10 cellular contexts compared by ENCODE assay signal in the genomic region with DNA sequence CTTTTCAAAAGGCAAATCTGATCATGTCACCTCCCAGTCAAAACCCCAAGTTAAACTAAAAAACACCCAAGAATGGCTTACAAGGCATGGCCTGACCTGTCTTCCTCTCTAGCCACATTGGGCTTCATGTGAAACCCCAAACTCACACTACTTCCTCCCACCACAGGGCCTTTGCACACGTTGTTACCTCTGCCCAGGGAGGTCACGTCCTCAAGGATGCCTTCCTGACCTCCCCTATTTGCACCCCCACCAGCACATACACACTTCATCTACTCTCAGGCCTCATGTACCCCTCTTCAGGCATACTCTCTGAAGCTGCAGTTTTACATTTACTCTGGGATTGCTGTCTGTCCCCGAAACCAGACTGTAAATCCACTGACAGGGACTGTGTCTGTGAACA. TPM values are rescaled to one million over a fixed set of nuclear protein-coding genes. Genes with fewer than 3 reads are reported as not detected.
DNase-seq lines count a peak whose midpoint lies in the region; ATAC-seq, FAIRE-seq and TF ChIP-seq lines count a peak whose summit lies in the region.
"Had no signal": no experiment of that assay in that cellular context is flagged by ENCODE, and none has a peak within 500 bp of the region (broad histone marks: within the 10 kb centered on the region; RNA-seq: fewer than 3 reads in every experiment).

No MANE protein-coding gene starts in this region.

- WGBS in HepG2 (ENCODE audit: low lambda C conversion rate): 94% methylated on average over 3 of the region's 3 CpGs
- WGBS in upper lobe of left lung, 2 donors: 73 to 79% methylated on average over 3 of the region's 3 CpGs

- H3K9me3 ChIP-seq in breast epithelium: no peaks in the 10 kb centered on the region
- H3K9me3 ChIP-seq in HepG2 (ENCODE audit: low read length): no peaks in the 10 kb centered on the region
- no peaks in the 10 kb centered on the region for H3K9me3 ChIP-seq in upper lobe of left lung

- POLR2A ChIA-PET in MCF 10A (lab: Yijun Ruan, JAX): interaction anchor here (1.2 to 2.2 kb wide), 4 partner anchors 15 to 91 kb away, joined by 3 to 7 read pairs (median 5); no protein-coding TSS in a partner anchor
- POLR2A ChIA-PET in activated CD8-positive, alpha-beta T cell treated with anti-CD3 and anti-CD28 coated beads, Interleukin-2, amount 10 ng/mL, durations not matched to agents 7 days and 5 days (lab: Charles Lee): interaction anchor here (1.1 to 3.1 kb wide), 5 partner anchors 10 to 56 kb away, joined by 3 to 24 read pairs (median 6); no protein-coding TSS in a partner anchor
- POLR2A ChIA-PET in HepG2 (lab: Yijun Ruan, JAX): no interaction called here

- TF ChIP-seq EP300 in HepG2 (IDR thresholded peaks at IDR 0.05; ENCODE audit: low read depth in 2 of 2, low read length in 2 of 2) (no peak), HepG2 (CRISPR knock-in tag; IDR thresholded peaks at IDR 0.05; ENCODE audit: borderline replicate concordance) (no peak), upper lobe of left lung (IDR thresholded peaks at IDR 0.05) (no peak)

- in situ Hi-C loops in HepG2 (cut with HindIII; ENCODE audit: extremely low pct_ligation_motif_present, low pct_unique_long_range_greater_than_20kb): no loop called here

- H3K27ac ChIP-seq in breast epithelium (no peak overlapping the region), HepG2 (ENCODE audit: extremely low read length, insufficient read depth, low read length) (no peak overlapping the region), upper lobe of left lung (peak overlapping the region; percentile 45 to 100 (median 72))

- H3K36me3 ChIP-seq in breast epithelium (no peaks in the 10 kb centered on the region), HepG2 (replicated peaks in 1 of 2; ENCODE audit: control insufficient read depth in 1 of 2, insufficient read depth in 2 of 2, low read length in 2 of 2) (peaks cover 5 to 11% of the 10 kb centered on the region in 2 experiments; a peak in 4 of 5 replicates), upper lobe of left lung (peaks cover 6 to 23% (median 9%) of the 10 kb centered on the region in 4 donors)

- H3K4me1 Mint-ChIP-seq in MCF 10A (ENCODE audit: insufficient read depth, unreplicated experiment): peaks cover 49% of the 10 kb centered on the region
- H3K4me1 Mint-ChIP-seq in activated CD8-positive, alpha-beta T cell treated with anti-CD3 and anti-CD28 coated beads, Interleukin-2, amount 10 ng/mL, durations not matched to agents 7 days and 5 days (ENCODE audit: low read depth): peaks cover 84% of the 10 kb centered on the region

- no peak for FAIRE-seq in HepG2 (lab: Jason Lieb, UNC)

- H3K36me3 Mint-ChIP-seq in MCF 10A (ENCODE audit: insufficient read depth, unreplicated experiment): peaks cover 69% of the 10 kb centered on the region
- H3K36me3 Mint-ChIP-seq in activated CD8-positive, alpha-beta T cell treated with anti-CD3 and anti-CD28 coated beads, Interleukin-2, amount 10 ng/mL, durations not matched to agents 7 days and 5 days (ENCODE audit: low read depth): peaks cover 91% of the 10 kb centered on the region

- H3K4me2 ChIP-seq in HepG2 (ENCODE audit: low read depth, low read length): no peak overlapping the region

- H3K4me3 Mint-ChIP-seq in MCF 10A (ENCODE audit: unreplicated experiment): no peak overlapping the region
- peak overlapping the region; percentile 27 for H3K4me3 Mint-ChIP-seq in activated CD8-positive, alpha-beta T cell treated with anti-CD3 and anti-CD28 coated beads, Interleukin-2, amount 10 ng/mL, durations not matched to agents 7 days and 5 days

- peaks cover 25% of the 10 kb centered on the region; the same call in 1 of the 2 replicates for H4K20me1 ChIP-seq in HepG2 (ENCODE audit: insufficient read depth, low read length)

- H3K9me3 Mint-ChIP-seq in MCF 10A (ENCODE audit: unreplicated experiment): no peaks in the 10 kb centered on the region
- H3K9me3 Mint-ChIP-seq in activated CD8-positive, alpha-beta T cell treated with anti-CD3 and anti-CD28 coated beads, Interleukin-2, amount 10 ng/mL, durations not matched to agents 7 days and 5 days (ENCODE audit: insufficient read depth): no peaks in the 10 kb centered on the region

- no TSS peak for BruUV-seq in MCF 10A (replicated peaks; lab: Mats Ljungman, UMichigan)
- no TSS peak for BruUV-seq in HepG2 (replicated peaks; lab: Mats Ljungman, UMichigan)

- H3K27me3 ChIP-seq in breast epithelium (no peaks in the 10 kb centered on the region), HepG2 (ENCODE audit: control insufficient read depth in 1 of 2, insufficient read depth in 2 of 2, low read length in 2 of 2) (no peaks in the 10 kb centered on the region), upper lobe of left lung (no peaks in the 10 kb centered on the region)

- no peak overlapping the region for H3K9ac ChIP-seq in HepG2 (ENCODE audit: insufficient read depth, low read depth, low read length)

- peak; percentile 18 for ATAC-seq in activated CD8-positive, alpha-beta T cell treated with anti-CD3 and anti-CD28 coated beads, Interleukin-2, amount 10 ng/mL, durations not matched to agents 7 days and 5 days
- ATAC-seq in HepG2: no peak
- ATAC-seq in upper lobe of left lung (ENCODE audit: low FRiP score in 2 of 2): no peak
- no peak for ATAC-seq in HG02884 (IDR thresholded peaks at IDR 0.05; ENCODE audit: unreplicated experiment)

- no peak for TF ChIP-seq POLR2A in breast epithelium (IDR thresholded peaks at IDR 0.05)
- TF ChIP-seq POLR2A in HepG2 (IDR thresholded peaks at IDR 0.05; ENCODE audit: insufficient read depth in 1 of 2, low read depth in 2 of 2, low read length in 2 of 2): no peak
- TF ChIP-seq POLR2A in upper lobe of left lung (IDR thresholded peaks at IDR 0.05): no peak

- no peak for DNase-seq in MCF 10A (ENCODE audit: unreplicated experiment)
- DNase-seq in breast epithelium (ENCODE audit: low spot score in 2 of 2): no peak
- DNase-seq in activated CD8-positive, alpha-beta T cell treated with anti-CD3 and anti-CD28 coated beads, Interleukin-2, amount 10 ng/mL, durations not matched to agents 7 days and 5 days: peak; percentile 53
- DNase-seq in HepG2 (ENCODE audit: low spot score): no peak
- peak in 1 of 2 donors; percentile 16 for DNase-seq in upper lobe of left lung
- DNase-seq in effector CD4-positive, alpha-beta T cell: no peak
- no peak for DNase-seq in activated CD4-positive, alpha-beta T cell treated with anti-CD3 and anti-CD28 coated beads for 1 hour
- DNase-seq: NCI-H69; stimulated activated naive CD4-positive, alpha-beta T cell treated with Interleukin-2 at 50 U/mL for 16 hours had no signal

- TF ChIP-seq RAD21 in HepG2 (CRISPR knock-in tag; IDR thresholded peaks at IDR 0.05): no peak

- peak overlapping the region; percentile 63 for H3K27ac Mint-ChIP-seq in MCF 10A (ENCODE audit: low read depth, unreplicated experiment)
- H3K27ac Mint-ChIP-seq in activated CD8-positive, alpha-beta T cell treated with anti-CD3 and anti-CD28 coated beads, Interleukin-2, amount 10 ng/mL, durations not matched to agents 7 days and 5 days: peak overlapping the region; percentile 70

- H3K27me3 Mint-ChIP-seq in MCF 10A (ENCODE audit: insufficient read depth, unreplicated experiment): no peaks in the 10 kb centered on the region
- H3K27me3 Mint-ChIP-seq in activated CD8-positive, alpha-beta T cell treated with anti-CD3 and anti-CD28 coated beads, Interleukin-2, amount 10 ng/mL, durations not matched to agents 7 days and 5 days (ENCODE audit: low read depth): no peaks in the 10 kb centered on the region

- intact Hi-C loops in MCF 10A (cut with micrococcal nuclease): no loop called here
- intact Hi-C loops in breast epithelium (cut with DNase I; ENCODE audit: low total_unique reads): no loop called here
- intact Hi-C loops in HepG2 (cut with micrococcal nuclease; ENCODE audit: unreplicated experiment): no loop called here

- TF ChIP-seq CTCF in MCF 10A (IDR thresholded peaks at IDR 0.05; ENCODE audit: unreplicated experiment) (no peak), breast epithelium (IDR thresholded peaks at IDR 0.05) (no peak), HepG2 (CRISPR knock-in tag; IDR thresholded peaks at IDR 0.05) (no peak), upper lobe of left lung (IDR thresholded peaks at IDR 0.05) (no peak)

- H3K4me3 ChIP-seq in breast epithelium: no peak overlapping the region
- no peak overlapping the region for H3K4me3 ChIP-seq in HepG2 (replicated peaks in 1 of 3; ENCODE audit: insufficient read depth in 1 of 3, low read depth in 2 of 3, low read length in 3 of 3)
- peak overlapping the region in 2 of 4 donors; percentile 90 to 95 for H3K4me3 ChIP-seq in upper lobe of left lung

- H3K4me1 ChIP-seq in breast epithelium (no peaks in the 10 kb centered on the region), HepG2 (ENCODE audit: insufficient read depth, low read length) (peaks cover 88% of the 10 kb centered on the region), upper lobe of left lung (peaks cover 51 to 88% (median 71%) of the 10 kb centered on the region in 4 donors)

- H3K79me2 ChIP-seq in HepG2 (ENCODE audit: insufficient read depth, low read length): peaks cover 72% of the 10 kb centered on the region

- CTCF ChIA-PET in MCF 10A (lab: Yijun Ruan, JAX) (interaction anchor here (1.1 to 1.8 kb wide), 2 partner anchors 20 to 159 kb away, joined by 4 to 5 read pairs; no protein-coding TSS in a partner anchor), HepG2 (lab: Yijun Ruan, JAX; ENCODE audit: low intra/inter-chr PET ratio, low total read pairs) (no interaction called here)
- CTCF ChIA-PET in activated CD8-positive, alpha-beta T cell treated with anti-CD3 and anti-CD28 coated beads, Interleukin-2, amount 10 ng/mL, durations not matched to agents 7 days and 5 days (lab: Charles Lee): interaction anchor here (1.1 to 3.7 kb wide), 7 partner anchors 9 to 56 kb away, joined by 4 to 11 read pairs (median 7); no protein-coding TSS in a partner anchor

- H2AFZ ChIP-seq in HepG2 (ENCODE audit: low read length): no peak overlapping the region

RNA-seq across cellular contexts. Expression of a gene that starts 6.1 kb away (rescaled TPM):
- total RNA-seq in MCF 10A (2022) (243 and 296 TPM in 2 replicates), breast epithelium (100 to 1,000 TPM in 1 of 3 donors, 10 to 100 TPM in 2; 29.1 to 154 (median 59.3) TPM), HepG2 (2016; rRNA removed; fragmentation: Illumina TruSeq; extraction: Trizol) (60.3 and 75.7 TPM in 2 replicates), upper lobe of left lung (100 to 1,000 TPM; 188 to 810 (median 346) TPM)
- total RNA-seq in activated CD8-positive, alpha-beta T cell treated with anti-CD3 and anti-CD28 coated beads, Interleukin-2, amount 10 ng/mL, durations not matched to agents 7 days and 5 days: 100 to 1,000 TPM; 177 to 180 TPM
- total RNA-seq in HepG2 (2016; cell fraction: cytosol; rRNA removed; fragmentation: Illumina TruSeq; extraction: Trizol; ENCODE audit: low read depth): 8.6 and 10.8 TPM in 2 replicates
- 63.6 and 68.8 TPM in 2 replicates for total RNA-seq in HepG2 (2016; cell fraction: insoluble cytoplasmic fraction; rRNA removed; fragmentation: Illumina TruSeq; extraction: Trizol)
- 21.2 and 23.3 TPM in 2 replicates for total RNA-seq in HepG2 (2016; cell fraction: membrane; rRNA removed; fragmentation: Illumina TruSeq; extraction: Trizol)
- 35.3 and 38.9 TPM in 2 replicates for total RNA-seq in HepG2 (2016; cell fraction: nucleus; rRNA removed; fragmentation: Illumina TruSeq; extraction: Trizol)
- polyA plus RNA-seq in HepG2 (2011; rRNA removed): 34.7 and 36.8 TPM in 2 replicates
- polyA plus RNA-seq in HepG2 (2011; cell fraction: cytosol; rRNA removed): 34.1 and 34.2 TPM in 2 replicates
- polyA plus RNA-seq in HepG2 (2011; cell fraction: nucleus; rRNA removed): 25.0 and 25.8 TPM in 2 replicates
- polyA plus RNA-seq in HepG2 (2012): 18.5 and 28.6 TPM in 2 replicates
- polyA plus RNA-seq in HepG2 (2016; cell fraction: cytosol; fragmentation: Illumina TruSeq; extraction: Trizol; ENCODE audit: low read depth): 5.0 and 5.1 TPM in 2 replicates
- 79.1 and 90.3 TPM in 2 replicates for polyA plus RNA-seq in HepG2 (2016; cell fraction: insoluble cytoplasmic fraction; fragmentation: Illumina TruSeq; extraction: Trizol; ENCODE audit: low read depth)
- 12.2 TPM in 2 replicates for polyA plus RNA-seq in HepG2 (2016; cell fraction: membrane; fragmentation: Illumina TruSeq; extraction: Trizol; ENCODE audit: low read depth)
- 60.9 and 63.5 TPM in 2 replicates for polyA plus RNA-seq in HepG2 (2016; cell fraction: nucleus; fragmentation: Illumina TruSeq; extraction: Trizol; ENCODE audit: insufficient read depth, low read depth)
- polyA minus RNA-seq in HepG2 (2011; rRNA and poly(A)+ RNA removed; ENCODE audit: low replicate concordance): 45.1 and 93.9 TPM in 2 replicates
- polyA minus RNA-seq in HepG2 (2011; cell fraction: cytosol; rRNA and poly(A)+ RNA removed): 28.8 and 29.4 TPM in 2 replicates
- 17.6 and 19.8 TPM in 2 replicates for polyA minus RNA-seq in HepG2 (2011; cell fraction: nucleus; rRNA and poly(A)+ RNA removed)

Comparison
In these comparisons a context has a peak if more than half of its experiments do, and no peak if none do; other contexts are left out.
1. H3K27ac ChIP-seq: peak in upper lobe of left lung (4 of 4); none in breast epithelium (0 of 2) and HepG2 (single experiment).